1 cellular context compared by ENCODE assay signal in the genomic region with DNA sequence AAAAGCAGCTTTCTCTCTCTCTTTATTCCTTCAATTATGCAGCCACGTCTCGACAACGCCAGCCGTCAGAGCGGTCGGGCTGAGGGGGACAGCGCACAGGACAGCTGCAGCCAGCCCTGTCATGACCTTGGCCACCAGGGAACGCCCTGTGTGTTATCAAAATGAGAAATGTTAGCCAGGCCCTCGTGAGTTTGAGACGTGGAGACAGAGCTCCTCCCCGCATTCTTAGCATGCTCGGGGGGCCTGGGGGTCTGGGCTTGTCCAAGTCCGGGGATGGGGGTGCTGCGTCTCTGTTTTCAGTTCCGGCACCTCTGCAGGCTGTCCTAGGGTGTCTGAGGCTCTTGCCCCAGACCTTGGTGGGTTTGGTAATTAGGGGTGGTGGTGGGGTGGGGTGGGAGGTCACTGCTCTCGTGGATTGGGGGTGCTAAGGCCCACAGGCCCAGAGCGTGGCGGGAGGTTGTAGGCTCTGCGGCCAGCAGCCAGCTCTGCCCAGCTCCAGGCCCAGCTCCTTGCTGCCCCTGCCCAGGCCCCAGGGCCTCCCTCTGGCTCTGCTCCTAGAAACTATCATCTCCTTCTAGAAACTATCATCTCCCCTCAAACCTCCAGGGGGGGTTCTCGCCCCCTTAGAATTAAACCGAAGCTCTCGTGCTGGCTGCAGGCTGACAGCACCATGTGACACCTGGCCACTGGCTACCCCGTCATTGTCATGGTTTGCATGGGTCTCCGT.
TF ChIP-seq lines count a peak whose summit lies in the region.

No MANE protein-coding gene starts in this region.

TF ChIP-seq in K562, 482 proteins besides CTCF, POLR2A, EP300 and RAD21 (continues in another document):
- TF ChIP-seq ZFX (CRISPR knock-in tag; IDR thresholded peaks at IDR 0.05), result peak; percentile 36
- TF ChIP-seq SNIP1 (IDR thresholded peaks at IDR 0.05; ENCODE audit: low read depth), result no peak
- TF ChIP-seq ZNF174 (CRISPR knock-in tag; IDR thresholded peaks at IDR 0.05), result no peak
- no peak for TF ChIP-seq PURB (CRISPR knock-in tag; IDR thresholded peaks at IDR 0.05; ENCODE audit: low read depth)
- TF ChIP-seq, protein P1, sequence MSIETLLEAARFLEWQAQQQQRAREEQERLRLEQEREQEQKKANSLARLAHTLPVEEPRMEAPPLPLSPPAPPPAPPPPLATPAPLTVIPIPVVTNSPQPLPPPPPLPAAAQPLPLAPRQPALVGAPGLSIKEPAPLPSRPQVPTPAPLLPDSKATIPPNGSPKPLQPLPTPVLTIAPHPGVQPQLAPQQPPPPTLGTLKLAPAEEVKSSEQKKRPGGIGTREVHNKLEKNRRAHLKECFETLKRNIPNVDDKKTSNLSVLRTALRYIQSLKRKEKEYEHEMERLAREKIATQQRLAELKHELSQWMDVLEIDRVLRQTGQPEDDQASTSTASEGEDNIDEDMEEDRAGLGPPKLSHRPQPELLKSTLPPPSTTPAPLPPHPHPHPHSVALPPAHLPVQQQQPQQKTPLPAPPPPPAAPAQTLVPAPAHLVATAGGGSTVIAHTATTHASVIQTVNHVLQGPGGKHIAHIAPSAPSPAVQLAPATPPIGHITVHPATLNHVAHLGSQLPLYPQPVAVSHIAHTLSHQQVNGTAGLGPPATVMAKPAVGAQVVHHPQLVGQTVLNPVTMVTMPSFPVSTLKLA (conservative IDR thresholded peaks at IDR 0.05), result peak in 1 of 2 experiments; percentile 53; a peak in 2 of 4 replicates
- TF ChIP-seq NUFIP1 (IDR thresholded peaks at IDR 0.05; ENCODE audit: partially characterized antibody), result no peak
- TF ChIP-seq ZNF316 (IDR thresholded peaks at IDR 0.05), result no peak
- no peak for TF ChIP-seq HDAC2 (IDR thresholded peaks at IDR 0.05)
- TF ChIP-seq DNMT1 (IDR thresholded peaks at IDR 0.05), result no peak
- no peak for TF ChIP-seq HBP1 (CRISPR knock-in tag; IDR thresholded peaks at IDR 0.05)
- TF ChIP-seq BRF2 (IDR thresholded peaks at IDR 0.05; ENCODE audit: borderline replicate concordance, insufficient read depth, insufficient read length), result no peak
- TF ChIP-seq RBM22 (IDR thresholded peaks at IDR 0.05; ENCODE audit: low read depth, low read length, poor library complexity, severe bottlenecking), result no peak
- no peak; the same call in 1 of the 2 replicates for TF ChIP-seq NCOR1 (IDR thresholded peaks at IDR 0.05)
- TF ChIP-seq UBTF (IDR thresholded peaks at IDR 0.05; ENCODE audit: borderline replicate concordance in 1 of 2, low read depth in 2 of 2, low read length in 2 of 2), result peak in 1 of 2 experiments; percentile 51; a peak in 1 of 4 replicates
- TF ChIP-seq, protein P2, sequence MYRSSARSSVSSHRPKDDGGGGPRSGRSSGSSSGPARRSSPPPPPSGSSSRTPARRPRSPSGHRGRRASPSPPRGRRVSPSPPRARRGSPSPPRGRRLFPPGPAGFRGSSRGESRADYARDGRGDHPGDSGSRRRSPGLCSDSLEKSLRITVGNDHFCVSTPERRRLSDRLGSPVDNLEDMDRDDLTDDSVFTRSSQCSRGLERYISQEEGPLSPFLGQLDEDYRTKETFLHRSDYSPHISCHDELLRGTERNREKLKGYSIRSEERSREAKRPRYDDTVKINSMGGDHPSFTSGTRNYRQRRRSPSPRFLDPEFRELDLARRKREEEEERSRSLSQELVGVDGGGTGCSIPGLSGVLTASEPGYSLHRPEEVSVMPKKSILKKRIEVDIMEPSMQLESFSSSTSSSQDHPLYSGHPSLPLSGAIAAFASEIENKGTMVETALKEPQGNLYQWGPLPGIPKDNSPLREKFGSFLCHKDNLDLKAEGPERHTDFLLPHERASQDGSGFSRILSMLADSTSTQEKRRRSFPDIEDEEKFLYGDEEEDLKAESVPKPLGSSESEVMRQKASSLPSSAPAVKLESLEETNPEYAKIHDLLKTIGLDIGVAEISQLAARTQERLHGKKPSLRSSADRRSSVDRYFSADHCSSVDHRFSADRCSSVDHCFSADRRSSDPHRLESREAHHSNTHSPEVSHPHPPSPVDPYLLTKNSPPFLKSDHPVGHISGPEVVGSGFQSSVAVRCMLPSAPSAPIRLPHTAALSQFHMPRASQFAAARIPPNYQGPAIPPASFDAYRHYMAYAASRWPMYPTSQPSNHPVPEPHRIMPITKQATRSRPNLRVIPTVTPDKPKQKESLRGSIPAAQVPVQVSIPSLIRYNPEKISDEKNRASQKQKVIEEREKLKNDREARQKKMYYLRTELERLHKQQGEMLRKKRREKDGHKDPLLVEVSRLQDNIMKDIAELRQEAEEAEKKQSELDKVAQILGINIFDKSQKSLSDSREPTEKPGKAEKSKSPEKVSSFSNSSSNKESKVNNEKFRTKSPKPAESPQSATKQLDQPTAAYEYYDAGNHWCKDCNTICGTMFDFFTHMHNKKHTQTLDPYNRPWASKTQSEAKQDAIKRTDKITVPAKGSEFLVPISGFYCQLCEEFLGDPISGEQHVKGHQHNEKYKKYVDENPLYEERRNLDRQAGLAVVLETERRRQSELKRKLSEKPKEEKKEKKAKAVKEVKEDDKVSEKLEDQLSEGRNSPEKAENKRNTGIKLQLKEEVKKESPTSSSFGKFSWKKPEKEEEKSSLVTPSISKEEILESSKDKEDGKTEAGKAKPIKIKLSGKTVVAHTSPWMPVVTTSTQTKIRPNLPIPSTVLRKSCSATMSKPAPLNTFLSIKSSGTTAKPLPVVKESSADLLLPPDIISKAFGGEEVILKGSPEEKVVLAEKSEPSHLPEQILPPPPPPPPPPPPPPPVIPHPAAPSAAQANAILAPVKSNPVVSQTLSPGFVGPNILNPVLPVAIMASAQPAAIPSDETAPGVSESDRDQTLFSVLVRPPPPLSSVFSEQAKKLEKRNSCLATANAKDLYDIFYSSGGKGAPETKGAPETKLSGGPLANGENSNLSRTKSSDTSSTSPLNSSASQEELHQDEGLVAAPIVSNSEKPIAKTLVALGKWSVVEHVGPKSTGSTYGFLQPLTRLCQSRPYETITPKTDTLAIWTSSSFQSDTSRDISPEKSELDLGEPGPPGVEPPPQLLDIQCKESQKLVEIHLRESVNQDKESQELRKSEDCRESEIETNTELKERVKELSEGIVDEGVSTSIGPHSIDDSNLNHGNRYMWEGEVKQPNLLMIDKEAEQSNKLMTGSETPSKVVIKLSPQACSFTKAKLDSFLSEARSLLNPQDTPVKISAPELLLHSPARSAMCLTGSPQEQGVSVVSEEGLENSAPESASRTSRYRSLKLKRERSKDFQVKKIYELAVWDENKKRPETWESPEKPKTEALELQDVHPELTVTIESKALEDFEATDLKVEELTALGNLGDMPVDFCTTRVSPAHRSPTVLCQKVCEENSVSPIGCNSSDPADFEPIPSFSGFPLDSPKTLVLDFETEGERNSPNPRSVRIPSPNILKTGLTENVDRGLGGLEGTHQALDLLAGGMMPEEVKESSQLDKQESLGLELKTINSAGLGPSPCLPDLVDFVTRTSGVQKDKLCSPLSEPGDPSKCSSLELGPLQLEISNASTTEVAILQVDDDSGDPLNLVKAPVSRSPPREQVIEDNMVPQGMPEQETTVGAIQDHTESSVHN (IDR thresholded peaks at IDR 0.05; ENCODE audit: borderline replicate concordance in 1 of 2, low read depth in 1 of 2), result no peak
- no peak for TF ChIP-seq E2F1 (CRISPR knock-in tag; IDR thresholded peaks at IDR 0.05)
- TF ChIP-seq ZNF277 (CRISPR knock-in tag; IDR thresholded peaks at IDR 0.05; ENCODE audit: borderline replicate concordance), result no peak
- no peak for TF ChIP-seq ZNF764 (CRISPR knock-in tag; IDR thresholded peaks at IDR 0.05; ENCODE audit: low read depth)
- no peak for TF ChIP-seq MCM2 (IDR thresholded peaks at IDR 0.05; ENCODE audit: low read depth)
- TF ChIP-seq KDM5B (IDR thresholded peaks at IDR 0.05; ENCODE audit: insufficient replicate concordance, low read depth, low read length), result peak; percentile 31
- no peak for TF ChIP-seq THAP12 (CRISPR knock-in tag; IDR thresholded peaks at IDR 0.05)
- no peak for TF ChIP-seq IRF2 (CRISPR knock-in tag; IDR thresholded peaks at IDR 0.05)
- no peak for TF ChIP-seq FOXK2 (conservative IDR thresholded peaks at IDR 0.05 in 1 of 2, IDR thresholded peaks at IDR 0.05 in 1 of 2; ENCODE audit: low read depth in 2 of 2)
- TF ChIP-seq, protein P3, sequence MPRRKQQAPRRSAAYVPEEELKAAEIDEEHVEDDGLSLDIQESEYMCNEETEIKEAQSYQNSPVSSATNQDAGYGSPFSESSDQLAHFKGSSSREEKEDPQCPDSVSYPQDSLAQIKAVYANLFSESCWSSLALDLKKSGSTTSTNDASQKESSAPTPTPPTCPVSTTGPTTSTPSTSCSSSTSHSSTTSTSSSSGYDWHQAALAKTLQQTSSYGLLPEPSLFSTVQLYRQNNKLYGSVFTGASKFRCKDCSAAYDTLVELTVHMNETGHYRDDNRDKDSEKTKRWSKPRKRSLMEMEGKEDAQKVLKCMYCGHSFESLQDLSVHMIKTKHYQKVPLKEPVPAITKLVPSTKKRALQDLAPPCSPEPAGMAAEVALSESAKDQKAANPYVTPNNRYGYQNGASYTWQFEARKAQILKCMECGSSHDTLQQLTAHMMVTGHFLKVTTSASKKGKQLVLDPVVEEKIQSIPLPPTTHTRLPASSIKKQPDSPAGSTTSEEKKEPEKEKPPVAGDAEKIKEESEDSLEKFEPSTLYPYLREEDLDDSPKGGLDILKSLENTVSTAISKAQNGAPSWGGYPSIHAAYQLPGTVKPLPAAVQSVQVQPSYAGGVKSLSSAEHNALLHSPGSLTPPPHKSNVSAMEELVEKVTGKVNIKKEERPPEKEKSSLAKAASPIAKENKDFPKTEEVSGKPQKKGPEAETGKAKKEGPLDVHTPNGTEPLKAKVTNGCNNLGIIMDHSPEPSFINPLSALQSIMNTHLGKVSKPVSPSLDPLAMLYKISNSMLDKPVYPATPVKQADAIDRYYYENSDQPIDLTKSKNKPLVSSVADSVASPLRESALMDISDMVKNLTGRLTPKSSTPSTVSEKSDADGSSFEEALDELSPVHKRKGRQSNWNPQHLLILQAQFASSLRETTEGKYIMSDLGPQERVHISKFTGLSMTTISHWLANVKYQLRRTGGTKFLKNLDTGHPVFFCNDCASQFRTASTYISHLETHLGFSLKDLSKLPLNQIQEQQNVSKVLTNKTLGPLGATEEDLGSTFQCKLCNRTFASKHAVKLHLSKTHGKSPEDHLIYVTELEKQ (CRISPR knock-in tag; IDR thresholded peaks at IDR 0.05), result no peak
- no peak; the same call in 1 of the 2 replicates for TF ChIP-seq NFE2 (IDR thresholded peaks at IDR 0.05; ENCODE audit: low read depth)
- no peak for TF ChIP-seq KLF10 (CRISPR knock-in tag; IDR thresholded peaks at IDR 0.05)
